23 cellular contexts compared by ENCODE assay signal in the genomic region with DNA sequence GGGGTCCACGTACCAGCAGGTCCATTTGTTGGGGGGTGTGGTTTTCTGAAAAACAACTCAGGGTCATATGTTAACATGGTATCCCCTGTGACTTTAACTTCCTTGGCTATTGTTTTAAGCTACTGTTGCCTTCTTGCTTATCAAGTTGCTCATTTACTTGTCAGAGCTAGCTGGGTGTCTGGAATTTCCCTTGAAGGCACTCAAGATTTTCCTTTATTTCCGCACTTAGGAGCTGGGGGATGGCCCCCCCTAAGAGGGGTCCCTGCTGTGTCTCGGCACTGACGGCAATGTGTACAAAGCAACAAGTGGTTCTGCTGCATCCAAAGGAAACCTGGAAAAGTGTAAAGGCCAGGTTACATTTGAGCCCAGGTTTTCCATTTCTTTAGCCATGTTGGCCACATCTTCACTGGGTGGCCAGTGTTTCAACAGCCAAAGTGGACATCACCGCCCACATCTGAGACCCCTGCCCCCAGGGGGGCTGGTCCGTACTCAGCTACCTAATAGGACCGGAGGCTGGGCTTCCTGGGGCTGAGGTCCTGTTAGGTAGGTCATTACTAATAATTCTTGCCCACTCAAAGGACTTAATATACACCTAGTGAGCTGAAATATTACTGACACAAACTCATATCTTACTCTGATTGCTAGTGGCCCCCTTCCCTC. TPM values are rescaled to one million over a fixed set of nuclear protein-coding genes. Genes with fewer than 3 reads are reported as not detected.
DNase-seq lines count a peak whose midpoint lies in the region; FAIRE-seq and TF ChIP-seq lines count a peak whose summit lies in the region.
"Had no signal": no experiment of that assay in that cellular context is flagged by ENCODE, and none has a peak within 500 bp of the region (broad histone marks: within the 10 kb centered on the region; RNA-seq: fewer than 3 reads in every experiment).

No MANE protein-coding gene starts in this region.

- H3K27me3 Mint-ChIP-seq in osteocyte (ENCODE audit: unreplicated experiment): peaks cover 8% of the 10 kb centered on the region

- peak; percentile 47 for DNase-seq in right atrium auricular region (ENCODE audit: low spot score)
- no peak for DNase-seq in cardiac septum (ENCODE audit: low spot score)
- DNase-seq in bronchial epithelial cell (ENCODE audit: low read depth): peak; percentile 1
- DNase-seq in keratinocyte (ENCODE audit: low read depth, low spot score): no peak
- DNase-seq in osteocyte (ENCODE audit: extremely low spot score, unreplicated experiment): peak; percentile 49
- DNase-seq in putamen (ENCODE audit: low spot score): no peak
- no peak for DNase-seq in NCI-H2029 (lab: John Stamatoyannopoulos, UW)
- DNase-seq in testis: no peak
- DNase-seq: 8988T; CD4-positive, alpha-beta memory T cell; DMS153; DMS79; GDM1; GM23248; H9; IMR-90 had no signal

- no peak overlapping the region for H3K27ac Mint-ChIP-seq in osteocyte (ENCODE audit: unreplicated experiment)
- H3K27ac Mint-ChIP-seq: CD14-positive monocyte; CD4-positive, alpha-beta memory T cell had no signal

- intact Hi-C loops in cardiac septum (cut with DNase I) (no loop called here), testis (cut with DNase I; ENCODE audit: low total_unique reads) (no loop called here)

- no peaks in the 10 kb centered on the region for H3K4me1 ChIP-seq in right atrium auricular region
- H3K4me1 ChIP-seq in keratinocyte (ENCODE audit: control insufficient read depth, extremely low read depth, insufficient read depth, low read length): no peaks in the 10 kb centered on the region
- no peaks in the 10 kb centered on the region for H3K4me1 ChIP-seq in testis

- FAIRE-seq in bronchial epithelial cell (lab: Jason Lieb, UNC) (no peak), keratinocyte (lab: Jason Lieb, UNC) (peak; percentile 23)
- FAIRE-seq: GM12892, GM18507, HTR-8/SVneo, K562 had no signal

- H3K9me3 ChIP-seq in right atrium auricular region (no peaks in the 10 kb centered on the region), keratinocyte (ENCODE audit: control insufficient read depth, low read depth, low read length) (no peaks in the 10 kb centered on the region), testis (no peaks in the 10 kb centered on the region)
- H3K9me3 ChIP-seq: BLaER1 had no signal

- H3K4me1 Mint-ChIP-seq in osteocyte (ENCODE audit: unreplicated experiment): no peaks in the 10 kb centered on the region
- H3K4me1 Mint-ChIP-seq: CD14-positive monocyte; CD4-positive, alpha-beta memory T cell had no signal

- no peaks in the 10 kb centered on the region for H3K79me2 ChIP-seq in keratinocyte (ENCODE audit: control insufficient read depth, insufficient read depth, low read length)

- H3K36me3 ChIP-seq in right atrium auricular region (no peaks in the 10 kb centered on the region), bronchial epithelial cell (ENCODE audit: control insufficient read depth, insufficient read depth, low read length) (no peaks in the 10 kb centered on the region), keratinocyte (ENCODE audit: control insufficient read depth in 2 of 2, extremely low read depth in 1 of 2, insufficient read depth in 2 of 2, low read length in 2 of 2) (no peaks in the 10 kb centered on the region), testis (ENCODE audit: low read depth, missing control alignments) (no peaks in the 10 kb centered on the region)
- H3K36me3 ChIP-seq: BLaER1 had no signal

- no peak overlapping the region for H3K4me2 ChIP-seq in keratinocyte (ENCODE audit: control insufficient read depth, extremely low read depth, insufficient read depth, low read depth, low read length)
- H3K4me2 ChIP-seq: BLaER1 had no signal

- 70 to 74% methylated on average over 7 of the region's 7 CpGs for WGBS in testis, 2 donors

- TF ChIP-seq CTCF in right atrium auricular region (IDR thresholded peaks at IDR 0.05): no peak
- TF ChIP-seq CTCF in bronchial epithelial cell (IDR thresholded peaks at IDR 0.05; ENCODE audit: insufficient read depth, low read length, severe bottlenecking): no peak
- no peak for TF ChIP-seq CTCF in keratinocyte (optimal IDR thresholded peaks at IDR 0.05 in 1 of 3, IDR thresholded peaks at IDR 0.05 in 1 of 3, conservative IDR thresholded peaks at IDR 0.05 in 1 of 3; ENCODE audit: extremely low read depth in 1 of 3, insufficient read depth in 2 of 3, low read length in 3 of 3)
- TF ChIP-seq CTCF in osteocyte (IDR thresholded peaks at IDR 0.05): no peak
- no peak for TF ChIP-seq CTCF in testis (IDR thresholded peaks at IDR 0.05)

- H3K9me3 Mint-ChIP-seq in osteocyte (ENCODE audit: unreplicated experiment): no peaks in the 10 kb centered on the region
- H3K9me3 Mint-ChIP-seq: CD4-positive, alpha-beta memory T cell; H9 had no signal

- H3K4me3 ChIP-seq in right atrium auricular region: no peak overlapping the region
- H3K4me3 ChIP-seq in bronchial epithelial cell (ENCODE audit: low read depth, low read length): no peak overlapping the region
- H3K4me3 ChIP-seq in keratinocyte (ENCODE audit: control insufficient read depth in 2 of 3, extremely low read depth in 1 of 3, insufficient read depth in 2 of 3, low read depth in 1 of 3, low read length in 3 of 3): no peak overlapping the region
- H3K4me3 ChIP-seq in testis: no peak overlapping the region
- H3K4me3 ChIP-seq: BLaER1, GM23248, K562 had no signal

- TF ChIP-seq POLR2A in testis (IDR thresholded peaks at IDR 0.05): no peak

- H3K36me3 Mint-ChIP-seq in osteocyte (ENCODE audit: unreplicated experiment): no peaks in the 10 kb centered on the region
- H3K36me3 Mint-ChIP-seq: CD14-positive monocyte; CD4-positive, alpha-beta memory T cell had no signal

- no peak overlapping the region for H3K4me3 Mint-ChIP-seq in osteocyte (ENCODE audit: unreplicated experiment)
- H3K4me3 Mint-ChIP-seq: CD14-positive monocyte; CD4-positive, alpha-beta memory T cell; H9 had no signal

- no peak overlapping the region for H3K9ac ChIP-seq in keratinocyte (ENCODE audit: control insufficient read depth, extremely low read depth, insufficient read depth, low read length)
- H3K9ac ChIP-seq: BLaER1, GM23248 had no signal

- H3K27me3 ChIP-seq in right atrium auricular region (no peaks in the 10 kb centered on the region), bronchial epithelial cell (ENCODE audit: control insufficient read depth, insufficient read depth, low read length) (no peaks in the 10 kb centered on the region), keratinocyte (ENCODE audit: control insufficient read depth, extremely low read depth, insufficient read depth, low read length) (no peaks in the 10 kb centered on the region), testis (no peaks in the 10 kb centered on the region)
- H3K27me3 ChIP-seq: BLaER1 had no signal

- H4K20me1 ChIP-seq in keratinocyte (ENCODE audit: control insufficient read depth, extremely low read depth, insufficient read depth, low read length): no peaks in the 10 kb centered on the region
- H4K20me1 ChIP-seq: BLaER1 had no signal

- no peaks in the 10 kb centered on the region for H3K9me1 ChIP-seq in keratinocyte (ENCODE audit: control insufficient read depth, extremely low read depth, insufficient read depth, low read length)

- H3K27ac ChIP-seq in right atrium auricular region (no peak overlapping the region), keratinocyte (ENCODE audit: control insufficient read depth, insufficient read depth, low read length) (no peak overlapping the region), testis (no peak overlapping the region)
- H3K27ac ChIP-seq: BLaER1, GM23248 had no signal

- dilution Hi-C loops in keratinocyte (cut with MboI; ENCODE audit: extremely low pct_ligation_motif_present, low sequenced_read_pairs): no loop called here

- H2AFZ ChIP-seq in keratinocyte (ENCODE audit: control insufficient read depth, low read length): no peak overlapping the region
- H2AFZ ChIP-seq: GM23248 had no signal

RNA-seq across cellular contexts. Expression of a gene that starts 24.8 kb away (rescaled TPM):
- 10 to 100 TPM; 21.7 to 38.1 TPM for total RNA-seq in right atrium auricular region
- total RNA-seq in cardiac septum: 17.6 TPM
- not detected in 2 replicates for total RNA-seq in bronchial epithelial cell
- polyA plus RNA-seq in keratinocyte: 0.37 to 1.7 TPM (median 0.38 TPM) in 3 replicates
- not detected for polyA plus RNA-seq in keratinocyte (2011; ENCODE audit: low read depth)
- 0.69 and 1.1 TPM in 2 replicates for polyA plus RNA-seq in keratinocyte (2011; cell fraction: cytosol; rRNA removed)
- polyA plus RNA-seq in keratinocyte (2011; cell fraction: nucleus; rRNA removed): 0.79 and 2.9 TPM in 2 replicates
- polyA plus RNA-seq in keratinocyte (2012; ENCODE audit: low replicate concordance): 0.10 and 1.9 TPM in 2 replicates
- 0.26 to 4.0 TPM (median 0.38 TPM) in 3 replicates for polyA minus RNA-seq in keratinocyte
- 0.77 TPM for polyA minus RNA-seq in keratinocyte (2011; cell fraction: cytosol; rRNA and poly(A)+ RNA removed)
- polyA minus RNA-seq in keratinocyte (2011; cell fraction: nucleus; rRNA and poly(A)+ RNA removed): 1.5 and 4.3 TPM in 2 replicates
- 0.40 and 0.94 TPM in 2 replicates for total RNA-seq in osteocyte
- 1 to 10 TPM; 2.8 to 3.2 TPM for total RNA-seq in testis
- 2.1 TPM for polyA plus RNA-seq in testis (ENCODE audit: insufficient read depth, low read depth, low replicate concordance)
- total RNA-seq: CD4-positive, alpha-beta memory T cell; IMR-90; K562 had no signal
- polyA plus RNA-seq: AG04450; CD14-positive monocyte; CD4-positive, alpha-beta memory T cell; IMR-90; K562 had no signal

Comparison
In these comparisons a context has a peak if more than half of its experiments do, and no peak if none do; other contexts are left out.
1. DNase-seq: peak in right atrium auricular region (single experiment), bronchial epithelial cell (single experiment) and osteocyte (single experiment); none in cardiac septum (single experiment), keratinocyte (single experiment), putamen (single experiment), NCI-H2029 (single experiment) and testis (single experiment).